In the genomic region with DNA sequence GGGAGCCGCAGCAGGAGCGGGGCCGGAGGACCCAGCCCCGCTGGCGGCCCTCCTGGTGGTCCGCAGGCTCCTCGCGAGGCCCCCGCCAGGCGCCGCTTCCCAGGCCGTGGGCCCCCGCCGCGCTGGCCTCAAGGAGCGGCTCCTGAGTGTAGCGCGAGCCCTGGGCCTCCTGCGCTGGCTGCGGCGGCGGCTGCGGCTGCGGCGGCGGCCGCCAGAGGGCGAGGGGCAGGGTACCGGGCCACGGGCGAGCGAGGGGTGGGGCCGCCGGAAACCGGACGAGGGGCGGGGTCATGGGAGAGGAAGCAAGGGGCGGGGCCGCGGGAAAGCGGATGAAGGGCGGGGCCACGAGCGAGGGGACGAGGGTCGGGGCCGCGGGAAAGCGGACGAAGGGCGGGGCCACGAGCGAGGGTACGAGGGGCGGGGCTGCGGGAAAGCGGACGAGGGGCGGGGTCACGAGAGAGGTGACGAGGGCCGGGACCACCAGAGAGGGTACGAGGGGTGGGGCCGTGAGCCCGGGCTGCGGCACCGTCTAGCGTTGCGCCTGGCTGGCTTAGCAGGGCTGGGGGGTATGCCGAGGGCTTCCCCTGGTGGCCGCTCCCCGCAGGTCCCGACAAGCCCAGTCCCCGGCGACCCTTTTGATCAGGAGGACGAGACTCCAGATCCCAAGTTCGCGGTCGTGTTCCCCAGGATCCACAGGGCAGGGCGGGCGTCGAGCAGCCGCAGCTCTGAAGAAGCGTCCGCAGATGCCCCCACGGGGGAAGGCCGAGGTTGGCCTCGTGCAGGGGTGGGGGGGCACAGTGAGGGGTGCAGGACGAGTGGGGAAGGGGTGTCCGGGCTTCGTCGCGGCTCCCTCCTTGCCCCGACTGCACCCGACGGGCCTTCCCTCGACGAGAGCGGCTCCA, we compare ENCODE assay signal across 8 cellular contexts. TPM values are rescaled to one million over a fixed set of nuclear protein-coding genes. Genes with fewer than 3 reads are reported as not detected.
DNase-seq lines count a peak whose midpoint lies in the region; FAIRE-seq and TF ChIP-seq lines count a peak whose summit lies in the region.

No MANE protein-coding gene starts in this region.

- H3K27me3 ChIP-seq in endothelial cell of umbilical vein (ENCODE audit: control insufficient read depth in 2 of 2, insufficient read depth in 2 of 2, low read length in 2 of 2) = no peaks in the 10 kb centered on the region

- no peaks in the 10 kb centered on the region for H3K36me3 Mint-ChIP-seq in mesothelial cell of epicardium

- peak; percentile 42 for TF ChIP-seq POLR2A in endothelial cell of umbilical vein (IDR thresholded peaks at IDR 0.05; ENCODE audit: low read depth, low read length)

- H3K9ac ChIP-seq in endothelial cell of umbilical vein (replicated peaks; ENCODE audit: extremely low read depth, insufficient read depth, low read length) = peak overlapping the region; percentile 75

- H3K9me3 ChIP-seq in endothelial cell of umbilical vein (replicated peaks; ENCODE audit: control insufficient read depth, insufficient read depth, low read length) = no peaks in the 10 kb centered on the region

- no TSS peak for BruUV-seq in endothelial cell of umbilical vein (replicated peaks; lab: Mats Ljungman, UMichigan)

- H2AFZ ChIP-seq in endothelial cell of umbilical vein (ENCODE audit: low read depth, low read length) = peak overlapping the region; percentile 95

- peaks cover 3% of the 10 kb centered on the region for H3K27me3 Mint-ChIP-seq in mesothelial cell of epicardium (ENCODE audit: low read depth)

- H3K9me1 ChIP-seq in endothelial cell of umbilical vein (replicated peaks; ENCODE audit: control insufficient read depth, extremely low read depth, insufficient read depth, low read length) = no peaks in the 10 kb centered on the region

- H3K27ac ChIP-seq in endothelial cell of umbilical vein (ENCODE audit: insufficient read depth, low read depth, low read length) = peak overlapping the region; percentile 68

- H3K4me1 Mint-ChIP-seq in mesothelial cell of epicardium = peaks cover 5% of the 10 kb centered on the region

- H3K4me1 ChIP-seq in endothelial cell of umbilical vein (ENCODE audit: control insufficient read depth, extremely low read depth, insufficient read depth, low read length) = peaks cover 3% of the 10 kb centered on the region

- H3K36me3 ChIP-seq in endothelial cell of umbilical vein (ENCODE audit: control insufficient read depth in 2 of 2, extremely low read depth in 1 of 2, insufficient read depth in 2 of 2, low read length in 2 of 2) = no peaks in the 10 kb centered on the region

- dilution Hi-C loops in endothelial cell of umbilical vein (cut with MboI; ENCODE audit: extremely low pct_ligation_motif_present, low sequenced_read_pairs) = no loop called here

- peak; percentile 94 for DNase-seq in CD1c-positive myeloid dendritic cell (ENCODE audit: extremely low spot score)
- peak; percentile 100 for DNase-seq in GM20000 (ENCODE audit: low spot score)
- DNase-seq in HuH-7 (ENCODE audit: low spot score) = peak; percentile 97
- DNase-seq in NOMO-1 treated with dmso at 0.1 percent for 144 hours (lab: John Stamatoyannopoulos, UW; ENCODE audit: unreplicated experiment) = peak; percentile 78
- peak; percentile 98 for DNase-seq in activated T-cell treated with anti-CD3 and anti-CD28 coated beads for 1 hour (ENCODE audit: low read depth)
- DNase-seq in endothelial cell of umbilical vein (ENCODE audit: low read depth, low spot score) = peak; percentile 74
- peak; percentile 97 for DNase-seq in mesothelial cell of epicardium (ENCODE audit: low spot score in 2 of 2, unreplicated experiment in 2 of 2)
- DNase-seq in stimulated activated CD8-positive, alpha-beta memory T cell treated with anti-CD3 and anti-CD28 coated beads, Interleukin-15, amount 100 ng/mL, for 1 hour (ENCODE audit: low read depth) = peak; percentile 98

- H3K4me3 ChIP-seq in endothelial cell of umbilical vein (replicated peaks in 1 of 3; ENCODE audit: insufficient read depth in 1 of 3, low read depth in 1 of 3, low read length in 3 of 3) = peak overlapping the region in 2 of 3 experiments; percentile 48 to 55

- no peak overlapping the region for H3K27ac Mint-ChIP-seq in mesothelial cell of epicardium

- H3K4me2 ChIP-seq in endothelial cell of umbilical vein (ENCODE audit: insufficient read depth, low read length) = peak overlapping the region; percentile 54

- CTCF ChIA-PET in endothelial cell of umbilical vein (lab: Charles Lee) = interaction anchor here (1.1 to 4.9 kb wide), 10 partner anchors 11 to 161 kb away, joined by 3 to 29 read pairs (median 4); a partner anchor contains a TSS

- no peaks in the 10 kb centered on the region for H4K20me1 ChIP-seq in endothelial cell of umbilical vein (replicated peaks; ENCODE audit: control insufficient read depth, extremely low read depth, insufficient read depth, low read length)

- peak; percentile 85 for TF ChIP-seq CTCF in GM20000 (IDR thresholded peaks at IDR 0.05; ENCODE audit: extremely low read depth, missing control alignments)
- peak; percentile 38 to 47 for TF ChIP-seq CTCF in endothelial cell of umbilical vein (IDR thresholded peaks at IDR 0.05; ENCODE audit: extremely low read depth in 1 of 2, insufficient read depth in 1 of 2, low read depth in 1 of 2, low read length in 2 of 2)
- TF ChIP-seq CTCF in mesothelial cell of epicardium (IDR thresholded peaks at IDR 0.05; ENCODE audit: unreplicated experiment) = peak; percentile 65

- intact Hi-C loops in endothelial cell of umbilical vein (cut with micrococcal nuclease) = loop anchor here (1.0 to 2.0 kb wide), 3 partner anchors 64 to 163 kb away; a partner anchor contains a TSS

- peak; percentile 90 for FAIRE-seq in endothelial cell of umbilical vein (lab: Jason Lieb, UNC)

- peak overlapping the region; percentile 68 for H3K4me3 Mint-ChIP-seq in mesothelial cell of epicardium

- no peaks in the 10 kb centered on the region for H3K9me3 Mint-ChIP-seq in mesothelial cell of epicardium

- no peaks in the 10 kb centered on the region for H3K79me2 ChIP-seq in endothelial cell of umbilical vein (ENCODE audit: control insufficient read depth, insufficient read depth, low read length)

- POLR2A ChIA-PET in endothelial cell of umbilical vein (lab: Charles Lee) = no interaction called here

TF ChIP-seq in endothelial cell of umbilical vein, 7 proteins besides CTCF, POLR2A, EP300 and RAD21:
- TF ChIP-seq, protein P1, sequence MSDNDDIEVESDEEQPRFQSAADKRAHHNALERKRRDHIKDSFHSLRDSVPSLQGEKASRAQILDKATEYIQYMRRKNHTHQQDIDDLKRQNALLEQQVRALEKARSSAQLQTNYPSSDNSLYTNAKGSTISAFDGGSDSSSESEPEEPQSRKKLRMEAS (IDR thresholded peaks at IDR 0.05; ENCODE audit: insufficient read depth, insufficient read length) = no peak
- peak; percentile 70 for TF ChIP-seq POLR2AphosphoS5 (IDR thresholded peaks at IDR 0.05; ENCODE audit: insufficient read depth, low read depth, low read length)
- no peak for TF ChIP-seq GATA2 (IDR thresholded peaks at IDR 0.05; ENCODE audit: insufficient read depth, insufficient read length, low read depth, low read length)

RNA-seq across cellular contexts. Expression of a gene that starts 1.7 kb away (rescaled TPM):
- total RNA-seq in endothelial cell of umbilical vein = 27.2 and 87.8 TPM in 2 replicates
- 10.2 and 15.7 TPM in 2 replicates for polyA plus RNA-seq in endothelial cell of umbilical vein
- polyA plus RNA-seq in endothelial cell of umbilical vein (2011; cell fraction: cytosol; rRNA removed) = 2.3 and 3.0 TPM in 2 replicates
- polyA plus RNA-seq in endothelial cell of umbilical vein (2011; cell fraction: nucleus; rRNA removed) = 99.7 and 146 TPM in 2 replicates
- polyA plus RNA-seq in endothelial cell of umbilical vein (2012) = 13.4 and 34.4 TPM in 2 replicates
- polyA minus RNA-seq in endothelial cell of umbilical vein = 12.9 and 19.1 TPM in 2 replicates
- 5.0 TPM for polyA minus RNA-seq in endothelial cell of umbilical vein (2011; cell fraction: cytosol; rRNA and poly(A)+ RNA removed)
- polyA minus RNA-seq in endothelial cell of umbilical vein (2011; cell fraction: nucleus; rRNA and poly(A)+ RNA removed) = 28.0 and 48.1 TPM in 2 replicates
- 257 to 281 TPM (median 277 TPM) in 3 replicates for total RNA-seq in mesothelial cell of epicardium

RNA-seq across cellular contexts. Expression of a gene that starts 44.0 kb away (rescaled TPM):
- total RNA-seq in endothelial cell of umbilical vein (not detected in 2 replicates), mesothelial cell of epicardium (0.95 to 1.7 TPM (median 1.5 TPM) in 3 replicates)
- polyA plus RNA-seq in endothelial cell of umbilical vein = not detected in 2 replicates
- not detected in 2 replicates for polyA plus RNA-seq in endothelial cell of umbilical vein (2011; cell fraction: cytosol; rRNA removed)
- polyA plus RNA-seq in endothelial cell of umbilical vein (2011; cell fraction: nucleus; rRNA removed) = 0.24 and 0.31 TPM in 2 replicates
- 0.20 and 0.33 TPM in 2 replicates for polyA plus RNA-seq in endothelial cell of umbilical vein (2012)
- polyA minus RNA-seq in endothelial cell of umbilical vein = not detected in 2 replicates
- polyA minus RNA-seq in endothelial cell of umbilical vein (2011; cell fraction: cytosol; rRNA and poly(A)+ RNA removed) = not detected
- polyA minus RNA-seq in endothelial cell of umbilical vein (2011; cell fraction: nucleus; rRNA and poly(A)+ RNA removed) = not detected in 2 replicates

Comparison
In these comparisons a context has a peak if more than half of its experiments do, and no peak if none do; other contexts are left out.
1. Peak in every context shown above with its lines: DNase-seq, H3K4me3 ChIP-seq and H3K27ac ChIP-seq.